In the genomic region with DNA sequence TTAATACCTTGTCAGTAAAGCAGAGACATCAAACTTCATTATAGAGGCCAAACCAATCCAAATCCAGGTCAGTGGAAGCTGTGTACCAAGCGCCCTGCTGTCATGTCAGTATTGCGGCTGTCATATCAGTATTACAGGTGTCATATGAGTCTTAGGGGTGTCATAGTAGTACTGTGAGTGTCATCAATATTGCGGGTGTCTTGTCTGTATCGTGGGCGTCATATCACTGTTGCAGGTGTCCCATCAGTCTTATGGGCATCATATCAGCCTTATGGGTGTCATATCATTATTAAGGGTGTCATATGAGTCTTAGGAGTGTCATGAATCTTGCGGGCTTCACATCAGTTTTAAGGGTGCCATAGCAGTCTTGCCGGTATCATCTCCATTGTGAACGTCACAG, we compare ENCODE assay signal across 19 cellular contexts. TPM values are rescaled to one million over a fixed set of nuclear protein-coding genes. Genes with fewer than 3 reads are reported as not detected.
DNase-seq lines count a peak whose midpoint lies in the region; ATAC-seq, FAIRE-seq and TF ChIP-seq lines count a peak whose summit lies in the region.
"Had no signal": no experiment of that assay in that cellular context is flagged by ENCODE, and none has a peak within 500 bp of the region (broad histone marks: within the 10 kb centered on the region; RNA-seq: fewer than 3 reads in every experiment).

No MANE protein-coding gene starts in this region.

- ATAC-seq in GM23338: no peak

- no peak for FAIRE-seq in HTR-8/SVneo (lab: Jason Lieb, UNC)

- H3K27me3 Mint-ChIP-seq in activated naive CD4-positive, alpha-beta T cell treated with anti-CD3 and anti-CD28 coated beads for 36 hours (ENCODE audit: low read depth): peaks cover 4% of the 10 kb centered on the region
- H3K27me3 Mint-ChIP-seq in GM23338 (ENCODE audit: insufficient read depth, low read depth, poor library complexity) (peaks cover 26% of the 10 kb centered on the region), neural crest cell (ENCODE audit: low read depth) (peaks cover 39% of the 10 kb centered on the region)
- peaks cover 14% of the 10 kb centered on the region for H3K27me3 Mint-ChIP-seq in activated T-helper 2 cell treated with anti-CD3 and anti-CD28 coated beads, Interferon-gamma antibody, Interleukin-2, Interleukin-4, amounts not matched to agents 10 μg/mL and 5 μg/mL and 100 μg/mL, durations not matched to agents 14 hours and 24 hours and 36 hours (ENCODE audit: low read depth)

- H3K27me3 ChIP-seq in GM23338 (ENCODE audit: insufficient read depth): peaks cover 20% of the 10 kb centered on the region
- H3K27me3 ChIP-seq: cardiac muscle cell, Peyer's patch had no signal

- no peaks in the 10 kb centered on the region for H3K9me2 ChIP-seq in GM23338 (ENCODE audit: insufficient read depth)

- no peaks in the 10 kb centered on the region for H4K20me1 ChIP-seq in GM23338 (replicated peaks; ENCODE audit: insufficient read depth)

- CTCF ChIA-PET in activated naive CD4-positive, alpha-beta T cell treated with anti-CD3 and anti-CD28 coated beads for 36 hours (lab: Charles Lee): interaction anchor here (1.5 to 1.6 kb wide), 3 partner anchors 9 to 377 kb away, joined by 5 read pairs; no protein-coding TSS in a partner anchor

- no peaks in the 10 kb centered on the region for H3K36me3 ChIP-seq in GM23338 (ENCODE audit: insufficient read depth)
- H3K36me3 ChIP-seq: cardiac muscle cell, lower lobe of right lung, Peyer's patch had no signal

- no peaks in the 10 kb centered on the region for H3K79me2 ChIP-seq in GM23338 (replicated peaks; ENCODE audit: insufficient read depth)

- H3K27ac ChIP-seq in GM23338 (ENCODE audit: low read depth): no peak overlapping the region
- H3K27ac ChIP-seq: cardiac muscle cell had no signal

- H3K4me1 Mint-ChIP-seq in activated naive CD4-positive, alpha-beta T cell treated with anti-CD3 and anti-CD28 coated beads for 36 hours (ENCODE audit: low read depth): peaks cover 16% of the 10 kb centered on the region
- H3K4me1 Mint-ChIP-seq in GM23338 (peaks cover under 1% of the 10 kb centered on the region; the same call in 1 of the 3 replicates), neural crest cell (peaks cover 14% of the 10 kb centered on the region)
- peaks cover 15% of the 10 kb centered on the region for H3K4me1 Mint-ChIP-seq in activated T-helper 2 cell treated with anti-CD3 and anti-CD28 coated beads, Interferon-gamma antibody, Interleukin-2, Interleukin-4, amounts not matched to agents 10 μg/mL and 5 μg/mL and 100 μg/mL, durations not matched to agents 14 hours and 24 hours and 36 hours (ENCODE audit: low read depth)

- H2AFZ ChIP-seq in GM23338: no peak overlapping the region

- H3K36me3 Mint-ChIP-seq in activated naive CD4-positive, alpha-beta T cell treated with anti-CD3 and anti-CD28 coated beads for 36 hours (ENCODE audit: low read depth): no peaks in the 10 kb centered on the region
- H3K36me3 Mint-ChIP-seq in GM23338 (ENCODE audit: low read depth) (no peaks in the 10 kb centered on the region; the same call in 2 of the 3 replicates), neural crest cell (ENCODE audit: low read depth) (no peaks in the 10 kb centered on the region)
- H3K36me3 Mint-ChIP-seq in activated T-helper 2 cell treated with anti-CD3 and anti-CD28 coated beads, Interferon-gamma antibody, Interleukin-2, Interleukin-4, amounts not matched to agents 10 μg/mL and 5 μg/mL and 100 μg/mL, durations not matched to agents 14 hours and 24 hours and 36 hours (ENCODE audit: low read depth): no peaks in the 10 kb centered on the region

- no peak for TF ChIP-seq CTCF in GM23338 (conservative IDR thresholded peaks at IDR 0.05; ENCODE audit: low read depth in 2 of 2)
- TF ChIP-seq CTCF in neural crest cell (conservative IDR thresholded peaks at IDR 0.05): no peak

- no peaks in the 10 kb centered on the region for H3F3A ChIP-seq in GM23338 (replicated peaks; ENCODE audit: low read depth)

- intact Hi-C loops in activated naive CD4-positive, alpha-beta T cell treated with anti-CD3 and anti-CD28 coated beads for 36 hours (cut with micrococcal nuclease): no loop called here
- intact Hi-C loops in activated T-helper 2 cell treated with anti-CD3 and anti-CD28 coated beads, Interferon-gamma antibody, Interleukin-2, Interleukin-4, amounts not matched to agents 10 μg/mL and 5 μg/mL and 100 μg/mL, durations not matched to agents 14 hours and 24 hours and 36 hours (cut with micrococcal nuclease): loop anchor here (5.0 kb wide), 1 partner anchor 361 kb away; a partner anchor contains a TSS

- no peaks in the 10 kb centered on the region for H3K9me3 Mint-ChIP-seq in activated naive CD4-positive, alpha-beta T cell treated with anti-CD3 and anti-CD28 coated beads for 36 hours
- H3K9me3 Mint-ChIP-seq in GM23338 (peaks cover 8% of the 10 kb centered on the region; the same call in 2 of the 3 replicates), neural crest cell (no peaks in the 10 kb centered on the region)
- no peaks in the 10 kb centered on the region for H3K9me3 Mint-ChIP-seq in activated T-helper 2 cell treated with anti-CD3 and anti-CD28 coated beads, Interferon-gamma antibody, Interleukin-2, Interleukin-4, amounts not matched to agents 10 μg/mL and 5 μg/mL and 100 μg/mL, durations not matched to agents 14 hours and 24 hours and 36 hours

- H3K4me3 Mint-ChIP-seq in activated naive CD4-positive, alpha-beta T cell treated with anti-CD3 and anti-CD28 coated beads for 36 hours: peak overlapping the region; percentile 84
- H3K4me3 Mint-ChIP-seq in GM23338 (peak overlapping the region; percentile 86), neural crest cell (peak overlapping the region; percentile 89)
- H3K4me3 Mint-ChIP-seq in activated T-helper 2 cell treated with anti-CD3 and anti-CD28 coated beads, Interferon-gamma antibody, Interleukin-2, Interleukin-4, amounts not matched to agents 10 μg/mL and 5 μg/mL and 100 μg/mL, durations not matched to agents 14 hours and 24 hours and 36 hours (ENCODE audit: low read depth): peak overlapping the region; percentile 88

- H3K27ac Mint-ChIP-seq in activated naive CD4-positive, alpha-beta T cell treated with anti-CD3 and anti-CD28 coated beads for 36 hours: no peak overlapping the region
- no peak overlapping the region for H3K27ac Mint-ChIP-seq in GM23338
- no peak overlapping the region for H3K27ac Mint-ChIP-seq in activated T-helper 2 cell treated with anti-CD3 and anti-CD28 coated beads, Interferon-gamma antibody, Interleukin-2, Interleukin-4, amounts not matched to agents 10 μg/mL and 5 μg/mL and 100 μg/mL, durations not matched to agents 14 hours and 24 hours and 36 hours
- no peak overlapping the region for H3K27ac Mint-ChIP-seq in neural crest cell (ENCODE audit: unreplicated experiment)

- no peak overlapping the region for H3K4me2 ChIP-seq in GM23338

- H3K4me1 ChIP-seq in GM23338 (ENCODE audit: insufficient read depth): peaks cover 6% of the 10 kb centered on the region; the same call in 1 of the 2 replicates

- no peak overlapping the region; the same call in 1 of the 2 replicates for H3K4me3 ChIP-seq in GM23338
- H3K4me3 ChIP-seq: cardiac muscle cell had no signal

- peak; percentile 17 for DNase-seq in activated naive CD4-positive, alpha-beta T cell treated with anti-CD3 and anti-CD28 coated beads for 36 hours
- no peak for DNase-seq in activated naive CD4-positive, alpha-beta T cell treated with Interleukin-2 at 50 U/mL for 16 hours
- DNase-seq in GM23338 (ENCODE audit: low spot score) (no peak), neural crest cell (ENCODE audit: low read depth, low spot score) (no peak), DMS53 (lab: John Stamatoyannopoulos, UW) (no peak), C1 segment of cervical spinal cord (lab: John Stamatoyannopoulos, UW) (no peak), HTR-8/SVneo (ENCODE audit: insufficient read length, low spot score) (no peak)
- no peak for DNase-seq in activated T-helper 2 cell treated with anti-CD3 and anti-CD28 coated beads, Interferon-gamma antibody, Interleukin-2, Interleukin-4, amounts not matched to agents 10 μg/mL and 5 μg/mL and 100 μg/mL, durations not matched to agents 14 hours and 24 hours and 36 hours (ENCODE audit: low spot score)
- DNase-seq: activated gamma-delta T cell, H7, lower lobe of right lung, NCI-H2107 had no signal

TF ChIP-seq in GM23338, 12 proteins besides CTCF, POLR2A, EP300 and RAD21 (continues in another document):
- TF ChIP-seq NANOG (IDR thresholded peaks at IDR 0.05; ENCODE audit: borderline replicate concordance) (no peak), STAT1 (IDR thresholded peaks at IDR 0.05; ENCODE audit: unreplicated experiment) (no peak), POLR2AphosphoS5 (IDR thresholded peaks at IDR 0.05; ENCODE audit: low read depth) (no peak), ZNF331 (CRISPR knock-in tag; IDR thresholded peaks at IDR 0.05; ENCODE audit: low read depth) (no peak)

RNA-seq across cellular contexts. Expression of a gene that starts 6.0 kb away (rescaled TPM):
- not detected for total RNA-seq in activated naive CD4-positive, alpha-beta T cell treated with anti-CD3 and anti-CD28 coated beads for 36 hours
- not detected in 2 replicates for total RNA-seq in GM23338 (2014; rRNA removed; shearing (Covaris generic))
- 0.08 TPM in 1 of 2 replicates, not detected in the other for polyA plus RNA-seq in GM23338 (2016; fragmentation: Nextera tagmentation; extraction: Ambion mirVana)
- total RNA-seq in activated T-helper 2 cell treated with anti-CD3 and anti-CD28 coated beads, Interferon-gamma antibody, Interleukin-2, Interleukin-4, amounts not matched to agents 10 μg/mL and 5 μg/mL and 100 μg/mL, durations not matched to agents 14 hours and 24 hours and 36 hours: not detected in 2 replicates
- total RNA-seq in neural crest cell: not detected in 2 replicates
- total RNA-seq: cardiac muscle cell, Daoy, fibroblast of villous mesenchyme, H7, lower lobe of right lung, Peyer's patch, sciatic nerve, urinary bladder had no signal
- polyA plus RNA-seq: cardiac muscle cell, neural cell, urinary bladder had no signal
